In the genomic region with DNA sequence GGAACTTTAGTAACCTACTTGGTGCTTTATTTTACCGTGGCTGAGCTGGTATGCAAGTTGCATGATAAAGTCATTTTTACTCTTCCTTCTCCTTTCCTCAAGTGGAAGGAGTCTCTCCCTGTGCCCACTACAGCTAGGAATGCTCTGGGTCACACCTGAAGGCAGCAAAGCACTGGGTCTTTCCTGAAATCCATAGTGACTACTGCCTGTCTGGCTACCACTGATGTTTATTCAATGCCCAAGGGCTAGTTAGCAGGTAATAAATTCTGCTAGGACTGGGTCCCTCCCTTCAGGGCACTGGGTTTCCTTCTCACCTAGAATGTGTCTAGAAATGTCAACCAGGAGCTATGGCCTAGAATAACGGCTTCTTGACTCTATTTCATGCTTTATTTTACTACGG, we compare ENCODE assay signal across 22 cellular contexts.
"Had no signal": no experiment of that assay in that cellular context is flagged by ENCODE, and none has a peak within 500 bp of the region (broad histone marks: within the 10 kb centered on the region; RNA-seq: fewer than 3 reads in every experiment).

No MANE protein-coding gene starts in this region.

- H3K79me2 ChIP-seq: hepatocyte had no signal

- FAIRE-seq: colon, endothelial cell of umbilical vein, frontal cortex, kidney had no signal

- H3K9me3 ChIP-seq: esophagus muscularis mucosa, gastroesophageal sphincter, heart left ventricle, left ventricle myocardium inferior, lower lobe of right lung had no signal

- H3K4me2 ChIP-seq: hepatocyte had no signal

- H3K36me3 ChIP-seq: esophagus muscularis mucosa, gastroesophageal sphincter, heart left ventricle, left ventricle myocardium inferior, lower lobe of right lung had no signal

- H3K27me3 ChIP-seq: dorsolateral prefrontal cortex, esophagus muscularis mucosa, foreskin keratinocyte, gastroesophageal sphincter, heart left ventricle, hepatocyte had no signal

- H3K27ac ChIP-seq: coronary artery, dorsolateral prefrontal cortex, esophagus muscularis mucosa, foreskin keratinocyte, gastroesophageal sphincter, heart left ventricle, hepatocyte, left ventricle myocardium inferior, lower lobe of right lung had no signal

- H3K4me3 ChIP-seq: coronary artery, dorsolateral prefrontal cortex, esophagus muscularis mucosa, gastroesophageal sphincter, heart left ventricle, hepatocyte, left ventricle myocardium inferior, lower lobe of right lung had no signal

- H2AFZ ChIP-seq: hepatocyte had no signal

- H3K4me1 ChIP-seq: esophagus muscularis mucosa, foreskin keratinocyte, gastroesophageal sphincter, heart left ventricle, left ventricle myocardium inferior, lower lobe of right lung had no signal

- DNase-seq: dermis blood vessel endothelial cell; dorsolateral prefrontal cortex; effector CD4-positive, alpha-beta T cell; effector memory CD4-positive, alpha-beta T cell; heart left ventricle; hypothalamus; immature natural killer cell; kidney; kidney glomerular epithelial cell; left colon; left ventricle myocardium inferior; lower lobe of right lung; midbrain; naive thymus-derived CD4-positive, alpha-beta T cell had no signal
